In genomic region chr21:22164912-22165311, GRCh38 we compare ENCODE assay signal across 33 cellular contexts.
"Had no signal": no experiment of that assay in that cellular context is flagged by ENCODE, and none has a peak within 500 bp of the region (broad histone marks: within the 10 kb centered on the region; RNA-seq: fewer than 3 reads in every experiment).

No MANE protein-coding gene starts in this region.

- H3K27ac Mint-ChIP-seq: activated B cell treated with CpG ODN at 0.5 μM for 24 hours; activated CD8-positive, alpha-beta T cell treated with anti-CD3 and anti-CD28 coated beads for 36 hours; activated naive CD4-positive, alpha-beta T cell treated with anti-CD3 and anti-CD28 coated beads for 36 hours; activated naive CD4-positive, alpha-beta T cell treated with anti-CD3 and anti-CD28 coated beads, Interleukin-2, amount 50 U/mL, for 24 hours; activated naive CD8-positive, alpha-beta T cell treated with anti-CD3 and anti-CD28 coated beads for 36 hours; activated naive CD8-positive, alpha-beta T cell treated with anti-CD3 and anti-CD28 coated beads, Interleukin-2, amount 50 U/mL, for 24 hours; activated T-helper 2 cell treated with anti-CD3 and anti-CD28 coated beads, Interferon-gamma antibody, Interleukin-2, Interleukin-4, amounts not matched to agents 10 μg/mL and 5 μg/mL and 100 μg/mL, durations not matched to agents 14 hours and 24 hours and 36 hours; effector memory CD8-positive, alpha-beta T cell; T-helper 17 cell; T-helper 2 cell treated with Interferon-gamma antibody and Interleukin-4, amounts not matched to agents 5 μg/mL and 100 μg/mL, for 36 hours had no signal

- H3K36me3 Mint-ChIP-seq: activated naive CD4-positive, alpha-beta T cell treated with anti-CD3 and anti-CD28 coated beads, Interleukin-2, amount 50 U/mL, for 24 hours; activated naive CD8-positive, alpha-beta T cell treated with anti-CD3 and anti-CD28 coated beads for 36 hours had no signal

- H3K27me3 ChIP-seq: adrenal gland, body of pancreas, esophagus muscularis mucosa, foreskin keratinocyte, gastrocnemius medialis, heart left ventricle had no signal

- H3K4me1 Mint-ChIP-seq: activated B cell treated with CpG ODN at 0.5 μM for 24 hours; activated naive CD4-positive, alpha-beta T cell treated with anti-CD3 and anti-CD28 coated beads, Interleukin-2, amount 50 U/mL, for 24 hours; activated naive CD8-positive, alpha-beta T cell treated with anti-CD3 and anti-CD28 coated beads for 36 hours; activated naive CD8-positive, alpha-beta T cell treated with anti-CD3 and anti-CD28 coated beads, Interleukin-2, amount 50 U/mL, for 24 hours; T-helper 17 cell had no signal

- H3K4me3 ChIP-seq: adrenal gland, body of pancreas, esophagus muscularis mucosa, gastrocnemius medialis, heart left ventricle had no signal

- H3K27me3 Mint-ChIP-seq: activated B cell treated with CpG ODN at 0.5 μM for 24 hours; activated CD8-positive, alpha-beta T cell treated with anti-CD3 and anti-CD28 coated beads for 36 hours; activated naive CD4-positive, alpha-beta T cell treated with anti-CD3 and anti-CD28 coated beads, Interleukin-2, amount 50 U/mL, for 24 hours; activated naive CD8-positive, alpha-beta T cell treated with anti-CD3 and anti-CD28 coated beads for 36 hours; activated naive CD8-positive, alpha-beta T cell treated with anti-CD3 and anti-CD28 coated beads, Interleukin-2, amount 50 U/mL, for 24 hours; effector memory CD8-positive, alpha-beta T cell; T-helper 17 cell had no signal

- H3K9me3 ChIP-seq: adrenal gland, body of pancreas, esophagus muscularis mucosa, gastrocnemius medialis had no signal

- ATAC-seq: activated CD4-positive, CD25-positive, alpha-beta regulatory T cell treated with anti-CD3 and anti-CD28 coated beads, Interleukin-2, amount 50 U/mL, for 24 hours; activated CD8-positive, alpha-beta T cell treated with anti-CD3 and anti-CD28 coated beads for 36 hours; activated naive CD8-positive, alpha-beta T cell treated with anti-CD3 and anti-CD28 coated beads, Interleukin-2, amount 50 U/mL, for 24 hours; activated T-cell treated with anti-CD3 and anti-CD28 coated beads, Interleukin-2, amount 50 U/mL, for 4 hours; body of pancreas; effector memory CD8-positive, alpha-beta T cell; foreskin keratinocyte; gastrocnemius medialis; heart left ventricle; T-helper 17 cell had no signal

- H3K36me3 ChIP-seq: adrenal gland, esophagus muscularis mucosa, gastrocnemius medialis, heart left ventricle, WERI-Rb-1 had no signal

- H3K9me3 Mint-ChIP-seq: activated naive CD4-positive, alpha-beta T cell treated with anti-CD3 and anti-CD28 coated beads, Interleukin-2, amount 50 U/mL, for 24 hours had no signal

- H3K4me1 ChIP-seq: adrenal gland, body of pancreas, esophagus muscularis mucosa, foreskin keratinocyte, gastrocnemius medialis, heart left ventricle had no signal

- H3K4me3 Mint-ChIP-seq: activated B cell treated with CpG ODN at 0.5 μM for 24 hours; activated CD8-positive, alpha-beta T cell treated with anti-CD3 and anti-CD28 coated beads for 36 hours; activated naive CD4-positive, alpha-beta T cell treated with anti-CD3 and anti-CD28 coated beads for 36 hours; activated naive CD4-positive, alpha-beta T cell treated with anti-CD3 and anti-CD28 coated beads, Interleukin-2, amount 50 U/mL, for 24 hours; activated naive CD8-positive, alpha-beta T cell treated with anti-CD3 and anti-CD28 coated beads for 36 hours; activated naive CD8-positive, alpha-beta T cell treated with anti-CD3 and anti-CD28 coated beads, Interleukin-2, amount 50 U/mL, for 24 hours; activated T-cell treated with anti-CD3 and anti-CD28 coated beads, Interleukin-2, amount 50 U/mL, for 4 hours; effector memory CD8-positive, alpha-beta T cell; T-helper 17 cell; T-helper 2 cell treated with Interferon-gamma antibody and Interleukin-4, amounts not matched to agents 5 μg/mL and 100 μg/mL, for 36 hours had no signal

- H3K27ac ChIP-seq: adrenal gland, body of pancreas, esophagus muscularis mucosa, foreskin keratinocyte, gastrocnemius medialis, heart left ventricle, WERI-Rb-1 had no signal

- DNase-seq: activated B cell treated with CpG ODN at 0.5 μM for 24 hours; activated CD4-positive, alpha-beta T cell treated with anti-CD3 and anti-CD28 coated beads for 48 hours; activated CD4-positive, alpha-beta T cell treated with anti-CD3 and anti-CD28 coated beads, Interleukin-2, amount 50 U/mL, for 1 hour; activated CD4-positive, alpha-beta T cell treated with anti-CD3 and anti-CD28 coated beads, Interleukin-2, amount 50 U/mL, for 48 hours; activated CD8-positive, alpha-beta memory T cell treated with anti-CD3 and anti-CD28 coated beads for 24 hours; activated CD8-positive, alpha-beta T cell treated with anti-CD3 and anti-CD28 coated beads for 36 hours; activated effector memory CD4-positive, alpha-beta T cell treated with anti-CD3 and anti-CD28 coated beads, Interleukin-2, amount 50 U/mL, for 16 hours; activated naive CD4-positive, alpha-beta T cell treated with anti-CD3 and anti-CD28 coated beads for 36 hours; activated naive CD8-positive, alpha-beta T cell treated with anti-CD3 and anti-CD28 coated beads for 36 hours; activated naive CD8-positive, alpha-beta T cell treated with anti-CD3 and anti-CD28 coated beads, Interleukin-2, amount 50 U/mL, for 24 hours; activated T-cell treated with anti-CD3 and anti-CD28 coated beads, Interleukin-2, amount 50 U/mL, for 4 hours; adrenal gland; amygdala; aorta; body of pancreas; caudate nucleus; cortex of kidney; dermis blood vessel endothelial cell; effector CD4-positive, alpha-beta T cell; effector memory CD8-positive, alpha-beta T cell; erythroblast; foreskin keratinocyte; gastrocnemius medialis; glutamatergic neuron; heart left ventricle; T-helper 17 cell; T1000; WERI-Rb-1 had no signal
